In the genomic region with DNA sequence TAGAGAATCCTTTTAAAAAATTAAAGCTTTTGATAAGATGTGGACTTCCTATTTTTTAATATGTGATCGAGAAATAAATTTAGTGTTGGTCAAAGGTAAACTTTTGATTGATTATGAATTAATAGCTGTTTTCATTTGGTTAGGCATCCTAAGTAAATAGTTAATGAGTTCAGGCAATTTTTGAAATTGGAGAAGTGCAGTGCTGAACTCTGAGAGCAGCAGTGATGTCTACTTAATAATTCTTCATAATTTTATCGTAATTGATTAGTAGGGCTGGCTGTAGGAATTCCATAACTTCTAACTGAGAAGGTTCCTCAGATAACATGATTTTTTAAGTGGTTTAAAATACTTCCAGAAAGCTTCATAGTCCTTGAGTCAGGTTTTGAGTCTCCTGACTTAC, we compare ENCODE assay signal across 8 cellular contexts. TPM values are rescaled to one million over a fixed set of nuclear protein-coding genes. Genes with fewer than 3 reads are reported as not detected.
DNase-seq lines count a peak whose midpoint lies in the region; ATAC-seq and TF ChIP-seq lines count a peak whose summit lies in the region.

No MANE protein-coding gene starts in this region.

- TF ChIP-seq CTCF in Caco-2 (IDR thresholded peaks at IDR 0.05; ENCODE audit: insufficient read depth in 1 of 2, low read depth in 1 of 2, low read length in 1 of 2, severe bottlenecking in 1 of 2, unreplicated experiment in 1 of 2) (no peak), transverse colon (IDR thresholded peaks at IDR 0.05) (no peak)

- intact Hi-C loops in Caco-2 (cut with micrococcal nuclease; ENCODE audit: unreplicated experiment): no loop called here
- intact Hi-C loops in transverse colon (cut with DNase I; ENCODE audit: low total_unique reads): loop anchor here (10.0 kb wide), 2 partner anchors 299 to 409 kb away; no protein-coding TSS in a partner anchor

- TF ChIP-seq POLR2A in transverse colon (IDR thresholded peaks at IDR 0.05): no peak

- H3K4me1 Mint-ChIP-seq in Caco-2 (ENCODE audit: low read depth, unreplicated experiment): peaks cover 20% of the 10 kb centered on the region
- H3K4me1 Mint-ChIP-seq in naive thymus-derived CD8-positive, alpha-beta T cell: peaks cover 3 to 26% (median 7%) of the 10 kb centered on the region in 4 donors

- no peak for ATAC-seq in naive thymus-derived CD8-positive, alpha-beta T cell

- CTCF ChIA-PET in Caco-2 (lab: Charles Lee): interaction anchor here (1.1 to 1.8 kb wide), 2 partner anchors 203 to 228 kb away, joined by 6 to 9 read pairs (median 9); no protein-coding TSS in a partner anchor

- DNase-seq in Caco-2 (no peak), adipocyte (ENCODE audit: low read depth) (no peak), GDM1 (lab: John Stamatoyannopoulos, UW) (no peak), HCEC 1CT (no peak), transverse colon (no peak)
- DNase-seq in naive thymus-derived CD8-positive, alpha-beta T cell: no peak
- DNase-seq in stimulated activated CD4-positive, alpha-beta T cell treated with anti-CD3 and anti-CD28 coated beads, Interleukin-2, amount 100 ng/mL, for 48 hours: no peak

- H3K9me3 Mint-ChIP-seq in Caco-2 (ENCODE audit: unreplicated experiment): no peaks in the 10 kb centered on the region
- H3K9me3 Mint-ChIP-seq in naive thymus-derived CD8-positive, alpha-beta T cell: no peaks in the 10 kb centered on the region

- no peak overlapping the region for H3K27ac Mint-ChIP-seq in Caco-2 (ENCODE audit: unreplicated experiment)
- no peak overlapping the region for H3K27ac Mint-ChIP-seq in naive thymus-derived CD8-positive, alpha-beta T cell

- no peaks in the 10 kb centered on the region for H3K27me3 ChIP-seq in Caco-2 (replicated peaks; ENCODE audit: control insufficient read depth, insufficient read depth, low read length)
- H3K27me3 ChIP-seq in HUES48 (ENCODE audit: control insufficient read depth, insufficient read depth, low read length): no peaks in the 10 kb centered on the region
- H3K27me3 ChIP-seq in adipocyte (replicated peaks; ENCODE audit: control insufficient read depth, insufficient read depth, low read length): no peaks in the 10 kb centered on the region
- H3K27me3 ChIP-seq in transverse colon: no peaks in the 10 kb centered on the region

- H3K27me3 Mint-ChIP-seq in Caco-2 (ENCODE audit: insufficient read depth, unreplicated experiment): no peaks in the 10 kb centered on the region
- H3K27me3 Mint-ChIP-seq in naive thymus-derived CD8-positive, alpha-beta T cell: peaks cover 0 to 6% (median 2%) of the 10 kb centered on the region in 5 donors

- H3K36me3 Mint-ChIP-seq in Caco-2 (ENCODE audit: insufficient read depth, unreplicated experiment): peaks cover 5% of the 10 kb centered on the region
- no peaks in the 10 kb centered on the region for H3K36me3 Mint-ChIP-seq in naive thymus-derived CD8-positive, alpha-beta T cell

- H3K27ac ChIP-seq in HUES48 (ENCODE audit: low read depth, low read length) (no peak overlapping the region), transverse colon (no peak overlapping the region)

- H3K4me1 ChIP-seq in Caco-2 (peaks cover 17% of the 10 kb centered on the region), HUES48 (ENCODE audit: control insufficient read depth, insufficient read depth, low read length) (peaks cover 28% of the 10 kb centered on the region), adipocyte (ENCODE audit: control insufficient read depth, insufficient read depth, low read length) (peaks cover 8% of the 10 kb centered on the region), transverse colon (peaks cover 0 to 20% (median 6%) of the 10 kb centered on the region in 4 donors)

- WGBS in transverse colon (ENCODE audit: low coverage in 1 of 2), 2 donors: 56 to 64% methylated on average over 2 of the region's 2 CpGs

- H3K9me3 ChIP-seq in Caco-2 (no peaks in the 10 kb centered on the region), HUES48 (ENCODE audit: control insufficient read depth, insufficient read depth, low read length) (no peaks in the 10 kb centered on the region), adipocyte (ENCODE audit: control insufficient read depth, low read length) (no peaks in the 10 kb centered on the region), transverse colon (no peaks in the 10 kb centered on the region)

- BruUV-seq in Caco-2 (replicated peaks; lab: Mats Ljungman, UMichigan): no TSS peak

- in situ Hi-C loops in transverse colon (cut with MboI; ENCODE audit: low pct_ligation_motif_present in 1 of 4, low pct_unique_long_range_greater_than_20kb in 1 of 4, low sequenced_read_pairs in 3 of 4): loop anchor here in 3 of 4 donors (5.0 to 25.0 kb wide), 3 partner anchors 226 to 241 kb away; no protein-coding TSS in a partner anchor

- H3K9ac ChIP-seq in HUES48 (ENCODE audit: low read depth, low read length) (no peak overlapping the region; the same call in 1 of the 2 replicates), adipocyte (ENCODE audit: low read length) (peak overlapping the region; percentile 71)

- POLR2A ChIA-PET in Caco-2 (lab: Charles Lee): no interaction called here
- POLR2A ChIA-PET in naive thymus-derived CD8-positive, alpha-beta T cell (lab: Charles Lee): interaction anchor here (0.5 to 2.2 kb wide), 2 partner anchors 92 to 120 kb away, joined by 5 to 8 read pairs; a partner anchor contains a TSS

- TF ChIP-seq EP300 in transverse colon (IDR thresholded peaks at IDR 0.05; ENCODE audit: low read depth): no peak

- H3K4me3 Mint-ChIP-seq in Caco-2 (ENCODE audit: unreplicated experiment): peak overlapping the region; percentile 81
- H3K4me3 Mint-ChIP-seq in naive thymus-derived CD8-positive, alpha-beta T cell: peak overlapping the region in 9 of 10 donors; percentile 87 to 98 (median 93)

- peak overlapping the region; percentile 88 for H3K4me3 ChIP-seq in Caco-2 (ENCODE audit: low read depth, low read length)
- peak overlapping the region; percentile 87 for H3K4me3 ChIP-seq in HUES48 (ENCODE audit: low read depth, low read length)
- peak overlapping the region; percentile 89 for H3K4me3 ChIP-seq in adipocyte (ENCODE audit: low read length)
- H3K4me3 ChIP-seq in transverse colon: peak overlapping the region in 1 of 4 donors; percentile 90

- H3K36me3 ChIP-seq in Caco-2 (ENCODE audit: control insufficient read depth, insufficient read depth, low read length) (no peaks in the 10 kb centered on the region), HUES48 (ENCODE audit: control insufficient read depth, insufficient read depth, low read length) (peaks cover 12% of the 10 kb centered on the region), adipocyte (ENCODE audit: control insufficient read depth, insufficient read depth, low read length, severe bottlenecking) (no peaks in the 10 kb centered on the region), transverse colon (no peaks in the 10 kb centered on the region)

RNA-seq across cellular contexts. Expression of a gene that starts 1.5 kb away (rescaled TPM):
- 19.8 and 21.8 TPM in 2 replicates for total RNA-seq in Caco-2 (2022)
- total RNA-seq in naive thymus-derived CD8-positive, alpha-beta T cell: not detected
- polyA plus RNA-seq in naive thymus-derived CD8-positive, alpha-beta T cell: not detected
- 1 to 10 TPM in 2 of 4 donors, under 1 TPM in 1, not detected in 1; 0.80 to 3.2 (median 1.4) TPM for total RNA-seq in transverse colon
